Comparison of ENCODE assay signal across 1 cellular context in genomic region chr5:151253604-151253948, GRCh38.
TF ChIP-seq lines count a peak whose summit lies in the region.

No MANE protein-coding gene starts in this region.

TF ChIP-seq in H1, 55 proteins besides CTCF, POLR2A, EP300 and RAD21 (continued from another document):
- TF ChIP-seq CHD2 (IDR thresholded peaks at IDR 0.05; ENCODE audit: low read length) (no peak), KDM5A (IDR thresholded peaks at IDR 0.05; ENCODE audit: low read length) (no peak), EZH2 (IDR thresholded peaks at IDR 0.05; ENCODE audit: low read depth, low read length, severe bottlenecking) (no peak), POLR2AphosphoS5 (IDR thresholded peaks at IDR 0.05; ENCODE audit: low read depth, low read length) (no peak), ATF2 (IDR thresholded peaks at IDR 0.05; ENCODE audit: low read length) (no peak), SP1 (IDR thresholded peaks at IDR 0.05; ENCODE audit: low read depth, low read length) (no peak), CHD1 (IDR thresholded peaks at IDR 0.05; ENCODE audit: low read depth, low read length) (no peak), MAFK (IDR thresholded peaks at IDR 0.05; ENCODE audit: low read depth, low read length) (no peak), CREB1 (IDR thresholded peaks at IDR 0.05) (no peak), SIX5 (IDR thresholded peaks at IDR 0.05; ENCODE audit: low read depth, low read length) (no peak)
